In genomic region chr12:120642086-120642485, GRCh38 we compare ENCODE assay signal across 1 cellular context.
TF ChIP-seq lines count a peak whose summit lies in the region.

No MANE protein-coding gene starts in this region.

TF ChIP-seq in GM23338, 12 proteins besides CTCF, POLR2A, EP300 and RAD21 (continued from another document):
- TF ChIP-seq, protein P1, sequence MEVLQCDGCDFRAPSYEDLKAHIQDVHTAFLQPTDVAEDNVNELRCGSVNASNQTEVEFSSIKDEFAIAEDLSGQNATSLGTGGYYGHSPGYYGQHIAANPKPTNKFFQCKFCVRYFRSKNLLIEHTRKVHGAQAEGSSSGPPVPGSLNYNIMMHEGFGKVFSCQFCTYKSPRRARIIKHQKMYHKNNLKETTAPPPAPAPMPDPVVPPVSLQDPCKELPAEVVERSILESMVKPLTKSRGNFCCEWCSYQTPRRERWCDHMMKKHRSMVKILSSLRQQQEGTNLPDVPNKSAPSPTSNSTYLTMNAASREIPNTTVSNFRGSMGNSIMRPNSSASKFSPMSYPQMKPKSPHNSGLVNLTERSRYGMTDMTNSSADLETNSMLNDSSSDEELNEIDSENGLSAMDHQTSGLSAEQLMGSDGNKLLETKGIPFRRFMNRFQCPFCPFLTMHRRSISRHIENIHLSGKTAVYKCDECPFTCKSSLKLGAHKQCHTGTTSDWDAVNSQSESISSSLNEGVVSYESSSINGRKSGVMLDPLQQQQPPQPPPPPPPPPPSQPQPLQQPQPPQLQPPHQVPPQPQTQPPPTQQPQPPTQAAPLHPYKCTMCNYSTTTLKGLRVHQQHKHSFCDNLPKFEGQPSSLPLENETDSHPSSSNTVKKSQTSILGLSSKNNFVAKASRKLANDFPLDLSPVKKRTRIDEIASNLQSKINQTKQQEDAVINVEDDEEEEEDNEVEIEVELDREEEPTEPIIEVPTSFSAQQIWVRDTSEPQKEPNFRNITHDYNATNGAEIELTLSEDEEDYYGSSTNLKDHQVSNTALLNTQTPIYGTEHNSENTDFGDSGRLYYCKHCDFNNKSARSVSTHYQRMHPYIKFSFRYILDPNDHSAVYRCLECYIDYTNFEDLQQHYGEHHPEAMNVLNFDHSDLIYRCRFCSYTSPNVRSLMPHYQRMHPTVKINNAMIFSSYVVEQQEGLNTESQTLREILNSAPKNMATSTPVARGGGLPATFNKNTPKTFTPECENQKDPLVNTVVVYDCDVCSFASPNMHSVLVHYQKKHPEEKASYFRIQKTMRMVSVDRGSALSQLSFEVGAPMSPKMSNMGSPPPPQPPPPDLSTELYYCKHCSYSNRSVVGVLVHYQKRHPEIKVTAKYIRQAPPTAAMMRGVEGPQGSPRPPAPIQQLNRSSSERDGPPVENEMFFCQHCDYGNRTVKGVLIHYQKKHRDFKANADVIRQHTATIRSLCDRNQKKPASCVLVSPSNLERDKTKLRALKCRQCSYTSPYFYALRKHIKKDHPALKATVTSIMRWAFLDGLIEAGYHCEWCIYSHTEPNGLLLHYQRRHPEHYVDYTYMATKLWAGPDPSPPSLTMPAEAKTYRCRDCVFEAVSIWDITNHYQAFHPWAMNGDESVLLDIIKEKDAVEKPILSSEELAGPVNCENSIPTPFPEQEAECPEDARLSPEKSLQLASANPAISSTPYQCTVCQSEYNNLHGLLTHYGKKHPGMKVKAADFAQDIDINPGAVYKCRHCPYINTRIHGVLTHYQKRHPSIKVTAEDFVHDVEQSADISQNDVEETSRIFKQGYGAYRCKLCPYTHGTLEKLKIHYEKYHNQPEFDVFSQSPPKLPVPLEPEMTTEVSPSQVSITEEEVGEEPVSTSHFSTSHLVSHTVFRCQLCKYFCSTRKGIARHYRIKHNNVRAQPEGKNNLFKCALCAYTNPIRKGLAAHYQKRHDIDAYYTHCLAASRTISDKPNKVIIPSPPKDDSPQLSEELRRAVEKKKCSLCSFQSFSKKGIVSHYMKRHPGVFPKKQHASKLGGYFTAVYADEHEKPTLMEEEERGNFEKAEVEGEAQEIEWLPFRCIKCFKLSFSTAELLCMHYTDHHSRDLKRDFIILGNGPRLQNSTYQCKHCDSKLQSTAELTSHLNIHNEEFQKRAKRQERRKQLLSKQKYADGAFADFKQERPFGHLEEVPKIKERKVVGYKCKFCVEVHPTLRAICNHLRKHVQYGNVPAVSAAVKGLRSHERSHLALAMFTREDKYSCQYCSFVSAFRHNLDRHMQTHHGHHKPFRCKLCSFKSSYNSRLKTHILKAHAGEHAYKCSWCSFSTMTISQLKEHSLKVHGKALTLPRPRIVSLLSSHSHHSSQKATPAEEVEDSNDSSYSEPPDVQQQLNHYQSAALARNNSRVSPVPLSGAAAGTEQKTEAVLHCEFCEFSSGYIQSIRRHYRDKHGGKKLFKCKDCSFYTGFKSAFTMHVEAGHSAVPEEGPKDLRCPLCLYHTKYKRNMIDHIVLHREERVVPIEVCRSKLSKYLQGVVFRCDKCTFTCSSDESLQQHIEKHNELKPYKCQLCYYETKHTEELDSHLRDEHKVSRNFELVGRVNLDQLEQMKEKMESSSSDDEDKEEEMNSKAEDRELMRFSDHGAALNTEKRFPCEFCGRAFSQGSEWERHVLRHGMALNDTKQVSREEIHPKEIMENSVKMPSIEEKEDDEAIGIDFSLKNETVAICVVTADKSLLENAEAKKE (CRISPR knock-in tag; IDR thresholded peaks at IDR 0.05) = no peak
- TF ChIP-seq STAT1 (IDR thresholded peaks at IDR 0.05; ENCODE audit: unreplicated experiment) = no peak
- no peak for TF ChIP-seq JUNB (IDR thresholded peaks at IDR 0.05; ENCODE audit: unreplicated experiment)
- TF ChIP-seq POLR2AphosphoS5 (IDR thresholded peaks at IDR 0.05; ENCODE audit: low read depth) = no peak
- TF ChIP-seq, protein P2, sequence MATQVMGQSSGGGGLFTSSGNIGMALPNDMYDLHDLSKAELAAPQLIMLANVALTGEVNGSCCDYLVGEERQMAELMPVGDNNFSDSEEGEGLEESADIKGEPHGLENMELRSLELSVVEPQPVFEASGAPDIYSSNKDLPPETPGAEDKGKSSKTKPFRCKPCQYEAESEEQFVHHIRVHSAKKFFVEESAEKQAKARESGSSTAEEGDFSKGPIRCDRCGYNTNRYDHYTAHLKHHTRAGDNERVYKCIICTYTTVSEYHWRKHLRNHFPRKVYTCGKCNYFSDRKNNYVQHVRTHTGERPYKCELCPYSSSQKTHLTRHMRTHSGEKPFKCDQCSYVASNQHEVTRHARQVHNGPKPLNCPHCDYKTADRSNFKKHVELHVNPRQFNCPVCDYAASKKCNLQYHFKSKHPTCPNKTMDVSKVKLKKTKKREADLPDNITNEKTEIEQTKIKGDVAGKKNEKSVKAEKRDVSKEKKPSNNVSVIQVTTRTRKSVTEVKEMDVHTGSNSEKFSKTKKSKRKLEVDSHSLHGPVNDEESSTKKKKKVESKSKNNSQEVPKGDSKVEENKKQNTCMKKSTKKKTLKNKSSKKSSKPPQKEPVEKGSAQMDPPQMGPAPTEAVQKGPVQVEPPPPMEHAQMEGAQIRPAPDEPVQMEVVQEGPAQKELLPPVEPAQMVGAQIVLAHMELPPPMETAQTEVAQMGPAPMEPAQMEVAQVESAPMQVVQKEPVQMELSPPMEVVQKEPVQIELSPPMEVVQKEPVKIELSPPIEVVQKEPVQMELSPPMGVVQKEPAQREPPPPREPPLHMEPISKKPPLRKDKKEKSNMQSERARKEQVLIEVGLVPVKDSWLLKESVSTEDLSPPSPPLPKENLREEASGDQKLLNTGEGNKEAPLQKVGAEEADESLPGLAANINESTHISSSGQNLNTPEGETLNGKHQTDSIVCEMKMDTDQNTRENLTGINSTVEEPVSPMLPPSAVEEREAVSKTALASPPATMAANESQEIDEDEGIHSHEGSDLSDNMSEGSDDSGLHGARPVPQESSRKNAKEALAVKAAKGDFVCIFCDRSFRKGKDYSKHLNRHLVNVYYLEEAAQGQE (IDR thresholded peaks at IDR 0.05; ENCODE audit: unreplicated experiment) = no peak
- no peak for TF ChIP-seq NANOG (IDR thresholded peaks at IDR 0.05; ENCODE audit: borderline replicate concordance)
